14 cellular contexts compared by ENCODE assay signal in genomic region chr20:63966944-63967322, GRCh38.
"Had no signal": no experiment of that assay in that cellular context is flagged by ENCODE, and none has a peak within 500 bp of the region (broad histone marks: within the 10 kb centered on the region; RNA-seq: fewer than 3 reads in every experiment).

No MANE protein-coding gene starts in this region.

- H3K4me3 ChIP-seq: gastroesophageal sphincter, mucosa of descending colon, SJSA1, tibial nerve had no signal

- H3K9me3 ChIP-seq: gastroesophageal sphincter, mucosa of descending colon, tibial nerve had no signal

- H3K27ac Mint-ChIP-seq: activated CD4-positive, alpha-beta T cell treated with anti-CD3 and anti-CD28 coated beads, Interleukin-2, amount 10 ng/mL, durations not matched to agents 7 days and 5 days; memory B cell; T-helper 2 cell treated with Interferon-gamma antibody and Interleukin-4, amounts not matched to agents 5 μg/mL and 100 μg/mL, for 36 hours had no signal

- H3K9me3 Mint-ChIP-seq: activated CD4-positive, alpha-beta T cell treated with anti-CD3 and anti-CD28 coated beads, Interleukin-2, amount 10 ng/mL, durations not matched to agents 7 days and 5 days; activated T-helper 1 cell treated with anti-CD3 and anti-CD28 coated beads, Interleukin-12 subunit alpha, Interleukin-12 subunit beta, Interleukin-2, Interleukin-4 antibody, amounts not matched to agents 30 ng/mL and 10 ng/mL and 1 ng/mL, durations not matched to agents 14 hours and 24 hours and 36 hours; T-helper 2 cell treated with Interferon-gamma antibody and Interleukin-4, amounts not matched to agents 5 μg/mL and 100 μg/mL, for 36 hours had no signal

- DNase-seq: activated CD4-positive, alpha-beta T cell treated with anti-CD3 and anti-CD28 coated beads, Interleukin-2, amount 10 ng/mL, durations not matched to agents 7 days and 5 days; activated CD8-positive, alpha-beta memory T cell treated with anti-CD3 and anti-CD28 coated beads, Interleukin-2, amount 50 U/mL, for 48 hours; stimulated activated CD4-positive, alpha-beta T cell treated with anti-CD3 and anti-CD28 coated beads, Interleukin-15, amount 100 ng/mL, for 24 hours; stimulated activated CD4-positive, alpha-beta T cell treated with anti-CD3 and anti-CD28 coated beads, Interleukin-4, amount 100 ng/mL, for 24 hours; stimulated activated naive CD4-positive, alpha-beta T cell; SW 1271 had no signal

- H3K27me3 Mint-ChIP-seq: naive thymus-derived CD8-positive, alpha-beta T cell had no signal

- H3K27ac ChIP-seq: gastroesophageal sphincter, SJSA1, tibial nerve had no signal

- ATAC-seq: gastroesophageal sphincter; mucosa of descending colon; naive thymus-derived CD8-positive, alpha-beta T cell had no signal

- H3K27me3 ChIP-seq: gastroesophageal sphincter, SJSA1, tibial nerve had no signal

- H3K4me3 Mint-ChIP-seq: activated T-helper 1 cell treated with anti-CD3 and anti-CD28 coated beads, Interleukin-12 subunit alpha, Interleukin-12 subunit beta, Interleukin-2, Interleukin-4 antibody, amounts not matched to agents 30 ng/mL and 10 ng/mL and 1 ng/mL, durations not matched to agents 14 hours and 24 hours and 36 hours; memory B cell; T-helper 2 cell treated with Interferon-gamma antibody and Interleukin-4, amounts not matched to agents 5 μg/mL and 100 μg/mL, for 36 hours had no signal
